1 cellular context compared by ENCODE assay signal in the genomic region with DNA sequence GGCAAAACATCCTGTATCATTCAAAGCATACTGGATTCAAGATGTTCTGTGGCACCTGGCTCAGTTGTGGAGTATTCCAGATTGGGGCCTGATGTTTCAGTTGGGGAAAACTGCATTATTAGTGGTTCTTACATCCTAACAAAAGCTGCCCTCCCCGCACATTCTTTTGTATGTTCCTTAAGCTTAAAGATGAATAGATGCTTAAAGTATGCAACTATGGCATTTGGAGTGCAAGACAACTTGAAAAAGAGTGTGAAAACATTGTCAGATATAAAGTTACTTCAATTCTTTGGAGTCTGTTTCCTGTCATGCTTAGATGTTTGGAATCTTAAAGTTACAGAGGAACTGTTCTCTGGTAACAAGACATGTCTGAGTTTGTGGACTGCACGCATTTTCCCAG.
TF ChIP-seq lines count a peak whose summit lies in the region.

No MANE protein-coding gene starts in this region.

TF ChIP-seq in SK-N-SH, 30 proteins besides CTCF, POLR2A, EP300 and RAD21:
- TF ChIP-seq SIN3A (IDR thresholded peaks at IDR 0.05; ENCODE audit: borderline replicate concordance, low read depth, low read length) (no peak), MEF2A (IDR thresholded peaks at IDR 0.05; ENCODE audit: borderline replicate concordance, low read depth) (no peak), RCOR1 (IDR thresholded peaks at IDR 0.05; ENCODE audit: low read length) (no peak), GATA2 (CRISPR knock-in tag; IDR thresholded peaks at IDR 0.05) (no peak), MXI1 (IDR thresholded peaks at IDR 0.05; ENCODE audit: low read depth, low read length) (no peak), FOXM1 (IDR thresholded peaks at IDR 0.05; ENCODE audit: low read depth) (no peak), NFIC (IDR thresholded peaks at IDR 0.05; ENCODE audit: borderline replicate concordance) (no peak), GABPA (IDR thresholded peaks at IDR 0.05; ENCODE audit: low read depth) (no peak), TAF1 (IDR thresholded peaks at IDR 0.05; ENCODE audit: borderline replicate concordance, low read depth, low read length) (no peak), FOSL2 (IDR thresholded peaks at IDR 0.05; ENCODE audit: borderline replicate concordance, low read depth) (no peak), YY1 (IDR thresholded peaks at IDR 0.05; ENCODE audit: low read depth) (no peak)
- TF ChIP-seq, protein P1, sequence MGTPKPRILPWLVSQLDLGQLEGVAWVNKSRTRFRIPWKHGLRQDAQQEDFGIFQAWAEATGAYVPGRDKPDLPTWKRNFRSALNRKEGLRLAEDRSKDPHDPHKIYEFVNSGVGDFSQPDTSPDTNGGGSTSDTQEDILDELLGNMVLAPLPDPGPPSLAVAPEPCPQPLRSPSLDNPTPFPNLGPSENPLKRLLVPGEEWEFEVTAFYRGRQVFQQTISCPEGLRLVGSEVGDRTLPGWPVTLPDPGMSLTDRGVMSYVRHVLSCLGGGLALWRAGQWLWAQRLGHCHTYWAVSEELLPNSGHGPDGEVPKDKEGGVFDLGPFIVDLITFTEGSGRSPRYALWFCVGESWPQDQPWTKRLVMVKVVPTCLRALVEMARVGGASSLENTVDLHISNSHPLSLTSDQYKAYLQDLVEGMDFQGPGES (IDR thresholded peaks at IDR 0.05; ENCODE audit: low read depth, low read length) = no peak
- TF ChIP-seq, protein P2, sequence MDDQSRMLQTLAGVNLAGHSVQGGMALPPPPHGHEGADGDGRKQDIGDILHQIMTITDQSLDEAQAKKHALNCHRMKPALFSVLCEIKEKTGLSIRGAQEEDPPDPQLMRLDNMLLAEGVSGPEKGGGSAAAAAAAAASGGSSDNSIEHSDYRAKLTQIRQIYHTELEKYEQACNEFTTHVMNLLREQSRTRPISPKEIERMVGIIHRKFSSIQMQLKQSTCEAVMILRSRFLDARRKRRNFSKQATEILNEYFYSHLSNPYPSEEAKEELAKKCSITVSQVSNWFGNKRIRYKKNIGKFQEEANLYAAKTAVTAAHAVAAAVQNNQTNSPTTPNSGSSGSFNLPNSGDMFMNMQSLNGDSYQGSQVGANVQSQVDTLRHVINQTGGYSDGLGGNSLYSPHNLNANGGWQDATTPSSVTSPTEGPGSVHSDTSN (IDR thresholded peaks at IDR 0.05) = no peak
TF ChIP-seq in SK-N-SH: peak in this region for 0.
